ENCODE assay signal across 28 cellular contexts in genomic region chr2:126788652-126789051, GRCh38.
"Had no signal": no experiment of that assay in that cellular context is flagged by ENCODE, and none has a peak within 500 bp of the region (broad histone marks: within the 10 kb centered on the region; RNA-seq: fewer than 3 reads in every experiment).

No MANE protein-coding gene starts in this region.

- H3K4me3 Mint-ChIP-seq: effector memory CD8-positive, alpha-beta T cell; memory B cell; mesothelial cell of epicardium; naive B cell; nephron progenitor cell; stimulated activated naive B cell treated with anti-CD40 and anti-IgM and Interleukin-4, amounts not matched to agents 10 μg/mL and 1 μg/mL and 100 μg/mL, for 72 hours; stimulated activated naive CD8-positive, alpha-beta T cell treated with anti-CD3 and anti-CD28 coated beads, Interleukin-15, Interleukin-2, amounts not matched to agents 100 ng/mL and 50 ng/mL, for 24 hours had no signal

- H3K4me1 Mint-ChIP-seq: memory B cell; mesothelial cell of epicardium; naive B cell; stimulated activated naive B cell treated with anti-CD40 and anti-IgM and Interleukin-4, amounts not matched to agents 10 μg/mL and 1 μg/mL and 100 μg/mL, for 72 hours had no signal

- H3K27me3 ChIP-seq: right atrium auricular region, upper lobe of left lung, uterus had no signal

- H3K36me3 ChIP-seq: esophagus squamous epithelium, heart right ventricle, prostate gland, right atrium auricular region, thoracic aorta, tibial nerve, upper lobe of left lung, uterus had no signal

- H3K4me1 ChIP-seq: esophagus squamous epithelium, heart right ventricle, prostate gland, right atrium auricular region, tibial nerve, upper lobe of left lung, uterus had no signal

- H3K4me3 ChIP-seq: esophagus squamous epithelium, heart right ventricle, lung, mucosa of descending colon, prostate gland, right atrium auricular region, skin epidermis, thoracic aorta, tibial nerve, upper lobe of left lung, uterus had no signal

- H3K27ac Mint-ChIP-seq: effector memory CD8-positive, alpha-beta T cell; memory B cell; mesothelial cell of epicardium; naive B cell; nephron progenitor cell; stimulated activated naive B cell treated with anti-CD40 and anti-IgM and Interleukin-4, amounts not matched to agents 10 μg/mL and 1 μg/mL and 100 μg/mL, for 72 hours; stimulated activated naive CD8-positive, alpha-beta T cell treated with anti-CD3 and anti-CD28 coated beads, Interleukin-15, Interleukin-2, amounts not matched to agents 100 ng/mL and 50 ng/mL, for 24 hours had no signal

- DNase-seq: cortex of kidney; effector memory CD8-positive, alpha-beta T cell; erythroblast; esophagus squamous epithelium; foreskin melanocyte; glutamatergic neuron; heart right ventricle; hippocampal formation; kidney glomerular epithelial cell; left ventricle myocardium superior; mucosa of descending colon; naive B cell; nephron progenitor cell; nucleus accumbens; stimulated activated CD4-positive, alpha-beta T cell treated with anti-CD3 and anti-CD28 coated beads, Interleukin-15, amount 100 ng/mL, for 24 hours; stimulated activated CD4-positive, alpha-beta T cell treated with anti-CD3 and anti-CD28 coated beads, Interleukin-2, amount 100 ng/mL, for 48 hours; stimulated activated naive B cell treated with anti-CD40 and anti-IgM and Interleukin-4, amounts not matched to agents 10 μg/mL and 1 μg/mL and 100 μg/mL, for 72 hours; upper lobe of left lung had no signal

- H3K9me3 Mint-ChIP-seq: effector memory CD8-positive, alpha-beta T cell; mesothelial cell of epicardium; naive B cell; nephron progenitor cell; stimulated activated naive CD8-positive, alpha-beta T cell treated with anti-CD3 and anti-CD28 coated beads, Interleukin-15, Interleukin-2, amounts not matched to agents 100 ng/mL and 50 ng/mL, for 24 hours had no signal

- H3K27ac ChIP-seq: esophagus squamous epithelium, heart right ventricle, prostate gland, right atrium auricular region, skin epidermis, thoracic aorta, tibial nerve, upper lobe of left lung, uterus had no signal

- H3K36me3 Mint-ChIP-seq: memory B cell; mesothelial cell of epicardium; naive B cell; stimulated activated naive B cell treated with anti-CD40 and anti-IgM and Interleukin-4, amounts not matched to agents 10 μg/mL and 1 μg/mL and 100 μg/mL, for 72 hours had no signal

- H3K9me3 ChIP-seq: esophagus squamous epithelium, heart right ventricle, mucosa of descending colon, prostate gland, right atrium auricular region, thoracic aorta, tibial nerve, upper lobe of left lung, uterus had no signal
